Comparison of ENCODE assay signal across 8 cellular contexts in genomic region chr11:78798567-78799170, GRCh38.
DNase-seq lines count a peak whose midpoint lies in the region; ATAC-seq and TF ChIP-seq lines count a peak whose summit lies in the region.

No MANE protein-coding gene starts in this region.

- H3K36me3 ChIP-seq in CD4-positive, CD25-positive, alpha-beta regulatory T cell (ENCODE audit: control insufficient read depth, insufficient read depth, low read length): no peaks in the 10 kb centered on the region

- intact Hi-C loops in cardiac septum (cut with DNase I): no loop called here

- H3K4me3 ChIP-seq in CD4-positive, CD25-positive, alpha-beta regulatory T cell (ENCODE audit: low read depth, low read length): no peak overlapping the region
- H3K4me3 ChIP-seq in retinal pigment epithelial cell (ENCODE audit: low read length): no peak overlapping the region

- no peaks in the 10 kb centered on the region for H3K4me1 ChIP-seq in CD4-positive, CD25-positive, alpha-beta regulatory T cell (ENCODE audit: control insufficient read depth, insufficient read depth, low read length, poor library complexity, severe bottlenecking)

- H3K27ac Mint-ChIP-seq in CD4-positive, CD25-positive, alpha-beta regulatory T cell: no peak overlapping the region
- H3K27ac Mint-ChIP-seq in activated naive CD4-positive, alpha-beta T cell treated with anti-CD3 and anti-CD28 coated beads, Interleukin-2, amount 10 ng/mL, durations not matched to agents 7 days and 5 days: no peak overlapping the region

- H3K36me3 Mint-ChIP-seq in CD4-positive, CD25-positive, alpha-beta regulatory T cell: no peaks in the 10 kb centered on the region
- no peaks in the 10 kb centered on the region for H3K36me3 Mint-ChIP-seq in activated naive CD4-positive, alpha-beta T cell treated with anti-CD3 and anti-CD28 coated beads, Interleukin-2, amount 10 ng/mL, durations not matched to agents 7 days and 5 days

- no peaks in the 10 kb centered on the region for H3K4me1 Mint-ChIP-seq in CD4-positive, CD25-positive, alpha-beta regulatory T cell
- no peaks in the 10 kb centered on the region for H3K4me1 Mint-ChIP-seq in activated naive CD4-positive, alpha-beta T cell treated with anti-CD3 and anti-CD28 coated beads, Interleukin-2, amount 10 ng/mL, durations not matched to agents 7 days and 5 days

- H3K27me3 ChIP-seq in CD4-positive, CD25-positive, alpha-beta regulatory T cell (ENCODE audit: control insufficient read depth, insufficient read depth, low read length): no peaks in the 10 kb centered on the region

- no peak overlapping the region for H3K27ac ChIP-seq in CD4-positive, CD25-positive, alpha-beta regulatory T cell (ENCODE audit: insufficient read depth, low read length, poor library complexity, severe bottlenecking)

- TF ChIP-seq CTCF in retinal pigment epithelial cell (conservative IDR thresholded peaks at IDR 0.05; ENCODE audit: low read depth, low read length): peak; percentile 95

- ATAC-seq in CD4-positive, CD25-positive, alpha-beta regulatory T cell (ENCODE audit: low read depth in 2 of 2): no peak
- ATAC-seq in GM19035 (IDR thresholded peaks at IDR 0.05; ENCODE audit: unreplicated experiment) (peak; percentile 98), HG03139 (IDR thresholded peaks at IDR 0.05; ENCODE audit: unreplicated experiment) (peak; percentile 95)

- H3K9me3 ChIP-seq in CD4-positive, CD25-positive, alpha-beta regulatory T cell (ENCODE audit: control insufficient read depth in 2 of 2, low read length in 2 of 2): no peaks in the 10 kb centered on the region

- H3K9me3 Mint-ChIP-seq in CD4-positive, CD25-positive, alpha-beta regulatory T cell: no peaks in the 10 kb centered on the region
- H3K9me3 Mint-ChIP-seq in activated naive CD4-positive, alpha-beta T cell treated with anti-CD3 and anti-CD28 coated beads, Interleukin-2, amount 10 ng/mL, durations not matched to agents 7 days and 5 days: no peaks in the 10 kb centered on the region

- no peak overlapping the region for H3K4me3 Mint-ChIP-seq in CD4-positive, CD25-positive, alpha-beta regulatory T cell
- H3K4me3 Mint-ChIP-seq in activated naive CD4-positive, alpha-beta T cell treated with anti-CD3 and anti-CD28 coated beads, Interleukin-2, amount 10 ng/mL, durations not matched to agents 7 days and 5 days: no peak overlapping the region

- DNase-seq in CD4-positive, CD25-positive, alpha-beta regulatory T cell: peak in 2 of 3 donors; percentile 0 to 32
- DNase-seq in NCI-H748 (lab: John Stamatoyannopoulos, UW; ENCODE audit: unreplicated experiment) (peak; percentile 48), cardiac septum (ENCODE audit: low spot score) (peak; percentile 82), retinal pigment epithelial cell (ENCODE audit: low read depth) (no peak), T-helper 9 cell (no peak)
- DNase-seq in activated naive CD4-positive, alpha-beta T cell treated with anti-CD3 and anti-CD28 coated beads, Interleukin-2, amount 10 ng/mL, durations not matched to agents 7 days and 5 days: peak; percentile 55

- CTCF ChIA-PET in activated naive CD4-positive, alpha-beta T cell treated with anti-CD3 and anti-CD28 coated beads, Interleukin-2, amount 10 ng/mL, durations not matched to agents 7 days and 5 days (lab: Charles Lee): interaction anchor here (0.6 to 2.6 kb wide), 9 partner anchors 9 to 302 kb away, joined by 3 to 13 read pairs (median 4); no protein-coding TSS in a partner anchor

- no peaks in the 10 kb centered on the region for H3K27me3 Mint-ChIP-seq in CD4-positive, CD25-positive, alpha-beta regulatory T cell
- H3K27me3 Mint-ChIP-seq in activated naive CD4-positive, alpha-beta T cell treated with anti-CD3 and anti-CD28 coated beads, Interleukin-2, amount 10 ng/mL, durations not matched to agents 7 days and 5 days: peaks cover 12% of the 10 kb centered on the region

Comparison
In these comparisons a context has a peak if more than half of its experiments do, and no peak if none do; other contexts are left out.
1. ATAC-seq: peak in GM19035 (single experiment) and HG03139 (single experiment); none in CD4-positive, CD25-positive, alpha-beta regulatory T cell (0 of 2).
2. DNase-seq: peak in CD4-positive, CD25-positive, alpha-beta regulatory T cell (2 of 3), NCI-H748 (single experiment), activated naive CD4-positive, alpha-beta T cell treated with anti-CD3 and anti-CD28 coated beads, Interleukin-2, amount 10 ng/mL, durations not matched to agents 7 days and 5 days (single experiment) and cardiac septum (single experiment); none in retinal pigment epithelial cell (single experiment) and T-helper 9 cell (single experiment).